Comparison of ENCODE assay signal across 10 cellular contexts in the genomic region with DNA sequence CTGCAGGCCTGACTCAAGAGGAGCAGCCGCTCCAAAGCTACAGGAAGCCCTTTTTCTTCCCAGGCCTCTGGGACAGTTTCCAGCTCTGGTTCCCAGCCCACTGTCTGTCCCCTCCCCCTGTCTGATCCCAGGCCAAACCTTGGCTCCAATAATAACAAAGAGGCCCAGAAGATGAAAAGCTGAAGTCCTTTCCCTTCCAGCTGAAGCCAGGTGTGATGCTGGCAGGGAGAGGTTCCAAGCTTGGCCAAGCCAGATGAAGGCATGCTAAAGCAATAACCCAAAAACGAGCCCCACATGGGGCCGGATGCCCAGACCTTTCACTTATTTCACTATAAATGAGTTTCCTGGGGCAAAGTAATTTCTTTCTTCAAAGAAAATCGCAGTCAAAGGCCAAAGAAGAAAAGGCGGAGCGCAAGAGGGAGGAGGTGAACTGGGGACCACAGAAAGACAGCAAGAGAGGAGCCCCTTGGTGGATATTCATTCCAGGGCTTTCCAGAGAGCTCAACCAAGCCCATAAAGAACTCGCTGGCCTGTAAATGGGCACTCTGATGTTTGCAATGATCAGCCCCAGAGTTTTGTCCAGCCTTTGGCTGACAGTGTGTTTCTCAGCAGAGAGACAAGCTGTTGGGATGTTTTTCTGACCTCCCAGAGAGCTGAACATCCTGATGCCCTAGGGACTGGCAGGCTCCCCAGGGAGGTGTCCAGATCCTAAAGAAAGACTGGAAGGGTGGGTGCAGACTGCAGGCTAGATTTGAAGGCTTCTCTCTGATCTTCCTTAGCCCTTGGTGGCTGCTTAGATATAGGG.
DNase-seq lines count a peak whose midpoint lies in the region; ATAC-seq, FAIRE-seq and TF ChIP-seq lines count a peak whose summit lies in the region.
"Had no signal": no experiment of that assay in that cellular context is flagged by ENCODE, and none has a peak within 500 bp of the region (broad histone marks: within the 10 kb centered on the region; RNA-seq: fewer than 3 reads in every experiment).

No MANE protein-coding gene starts in this region.

- H3K4me3 ChIP-seq in rectal smooth muscle tissue (ENCODE audit: low read length) = no peak overlapping the region
- no peak overlapping the region for H3K4me3 ChIP-seq in suprapubic skin

- no peak for TF ChIP-seq POLR2A in suprapubic skin (IDR thresholded peaks at IDR 0.05)

- peak overlapping the region; percentile 67 for H3K27ac ChIP-seq in rectal smooth muscle tissue (ENCODE audit: low read depth, low read length)
- no peak overlapping the region for H3K27ac ChIP-seq in suprapubic skin

- no peak for TF ChIP-seq EP300 in suprapubic skin (IDR thresholded peaks at IDR 0.05)

- H3K36me3 ChIP-seq in rectal smooth muscle tissue (ENCODE audit: control insufficient read depth, insufficient read depth, low read length) (no peaks in the 10 kb centered on the region), suprapubic skin (no peaks in the 10 kb centered on the region)

- no peaks in the 10 kb centered on the region for H3K9me3 ChIP-seq in suprapubic skin

- DNase-seq in GM04504 (ENCODE audit: low read depth) (peak; percentile 46), amniotic epithelial cell (ENCODE audit: low read depth) (peak; percentile 61), left cardiac atrium (peak; percentile 77), suprapubic skin (ENCODE audit: low spot score in 2 of 2) (no peak), HTR-8/SVneo (ENCODE audit: insufficient read length, low spot score) (no peak)
- DNase-seq: activated CD4-positive, alpha-beta memory T cell treated with anti-CD3 and anti-CD28 coated beads, Interleukin-2, amount 10 ng/mL, durations not matched to agents 7 days and 5 days had no signal

- intact Hi-C loops in left cardiac atrium (cut with DNase I) = no loop called here

- WGBS in suprapubic skin = 16% methylated on average over 7 of the region's 7 CpGs

- TF ChIP-seq CTCF in suprapubic skin (IDR thresholded peaks at IDR 0.05) = no peak

- no peak for FAIRE-seq in HTR-8/SVneo (lab: Jason Lieb, UNC)
- FAIRE-seq: frontal cortex had no signal

- H3K9ac ChIP-seq in rectal smooth muscle tissue (ENCODE audit: low read length) = no peak overlapping the region

- H3K27me3 ChIP-seq in rectal smooth muscle tissue (ENCODE audit: control insufficient read depth, insufficient read depth, low read length) = no peaks in the 10 kb centered on the region
- H3K27me3 ChIP-seq in suprapubic skin = no peaks in the 10 kb centered on the region

- peak; percentile 94 for ATAC-seq in left cardiac atrium
- no peak for ATAC-seq in HG03039 (IDR thresholded peaks at IDR 0.05; ENCODE audit: unreplicated experiment)
- ATAC-seq in GM18909 (IDR thresholded peaks at IDR 0.05; ENCODE audit: poor library complexity, unreplicated experiment) = no peak

- H3K4me1 ChIP-seq in rectal smooth muscle tissue (ENCODE audit: control insufficient read depth, insufficient read depth, low read length) = peaks cover 10% of the 10 kb centered on the region
- peaks cover 23% of the 10 kb centered on the region for H3K4me1 ChIP-seq in suprapubic skin

Comparison
In these comparisons a context has a peak if more than half of its experiments do, and no peak if none do; other contexts are left out.
1. DNase-seq: peak in GM04504 (single experiment), amniotic epithelial cell (single experiment) and left cardiac atrium (single experiment); none in suprapubic skin (0 of 2) and HTR-8/SVneo (single experiment).
2. ATAC-seq: peak in left cardiac atrium (2 of 2); none in HG03039 (single experiment) and GM18909 (single experiment).